In genomic region chr15:101288905-101289513, GRCh38 we compare ENCODE assay signal across 8 cellular contexts. TPM values are rescaled to one million over a fixed set of nuclear protein-coding genes. Genes with fewer than 3 reads are reported as not detected.
DNase-seq lines count a peak whose midpoint lies in the region; ATAC-seq, FAIRE-seq and TF ChIP-seq lines count a peak whose summit lies in the region.

No MANE protein-coding gene starts in this region.

- peaks cover 46% of the 10 kb centered on the region for H3K36me3 Mint-ChIP-seq in CD4-positive, CD25-positive, alpha-beta regulatory T cell

- peak overlapping the region; percentile 76 to 86 (median 82) for H3K27ac Mint-ChIP-seq in CD4-positive, CD25-positive, alpha-beta regulatory T cell

- POLR2A ChIA-PET in HepG2 (lab: Yijun Ruan, JAX), result no interaction called here

- ATAC-seq in CD4-positive, CD25-positive, alpha-beta regulatory T cell (ENCODE audit: low read depth in 2 of 2), result no peak
- ATAC-seq in HepG2, result peak; percentile 62
- no peak for ATAC-seq in HG03139 (IDR thresholded peaks at IDR 0.05; ENCODE audit: unreplicated experiment)

- peaks cover 26 to 59% (median 48%) of the 10 kb centered on the region in 4 donors for H3K4me1 Mint-ChIP-seq in CD4-positive, CD25-positive, alpha-beta regulatory T cell

- TF ChIP-seq CTCF in GM13976 (IDR thresholded peaks at IDR 0.05; ENCODE audit: borderline replicate concordance, control extremely low read depth, extremely low read depth, insufficient read depth, missing control alignments), result peak; percentile 36
- peak; percentile 61 for TF ChIP-seq CTCF in HepG2 (CRISPR knock-in tag; IDR thresholded peaks at IDR 0.05)

- in situ Hi-C loops in GM13976 (cut with MboI; ENCODE audit: low sequenced_read_pairs, unreplicated experiment) (no loop called here), T47D (cut with HindIII; ENCODE audit: low pct_unique_long_range_greater_than_20kb, low sequenced_read_pairs) (no loop called here), HepG2 (cut with HindIII; ENCODE audit: extremely low pct_ligation_motif_present, low pct_unique_long_range_greater_than_20kb) (loop anchor here (5.0 kb wide), 1 partner anchor 363 kb away; the partner anchor contains the start of gene TM2D3)

- intact Hi-C loops in HepG2 (cut with micrococcal nuclease; ENCODE audit: unreplicated experiment), result no loop called here

- no peak for TF ChIP-seq EP300 in HepG2 (IDR thresholded peaks at IDR 0.05; ENCODE audit: low read depth in 2 of 2, low read length in 2 of 2)
- no peak for TF ChIP-seq EP300 in HepG2 (CRISPR knock-in tag; IDR thresholded peaks at IDR 0.05; ENCODE audit: borderline replicate concordance)

- H3K4me3 Mint-ChIP-seq in CD4-positive, CD25-positive, alpha-beta regulatory T cell, result peak overlapping the region in 3 of 4 donors; percentile 34 to 62 (median 42)

- H3K9ac ChIP-seq in HepG2 (ENCODE audit: insufficient read depth, low read depth, low read length), result no peak overlapping the region

- TF ChIP-seq RAD21 in HepG2 (CRISPR knock-in tag; IDR thresholded peaks at IDR 0.05), result 0 out of 2 replicates have a peak, but pooled peaks have one; percentile 24

- FAIRE-seq in HepG2 (lab: Jason Lieb, UNC), result peak; percentile 26
- no peak for FAIRE-seq in GM12892 (lab: Jason Lieb, UNC)

- no peak overlapping the region for H3K4me2 ChIP-seq in HepG2 (ENCODE audit: low read depth, low read length)

- H3K27ac ChIP-seq in CD4-positive, CD25-positive, alpha-beta regulatory T cell (ENCODE audit: insufficient read depth, low read length, poor library complexity, severe bottlenecking), result peak overlapping the region; percentile 39
- H3K27ac ChIP-seq in HepG2 (ENCODE audit: extremely low read length, insufficient read depth, low read length), result no peak overlapping the region

- TF ChIP-seq POLR2A in HepG2 (IDR thresholded peaks at IDR 0.05; ENCODE audit: insufficient read depth in 1 of 2, low read depth in 2 of 2, low read length in 2 of 2) (no peak), GM12892 (IDR thresholded peaks at IDR 0.05; ENCODE audit: low read depth, low read length) (no peak)

- peaks cover 31% of the 10 kb centered on the region for H3K4me1 ChIP-seq in CD4-positive, CD25-positive, alpha-beta regulatory T cell (ENCODE audit: control insufficient read depth, insufficient read depth, low read length, poor library complexity, severe bottlenecking)
- peaks cover 22% of the 10 kb centered on the region for H3K4me1 ChIP-seq in HepG2 (ENCODE audit: insufficient read depth, low read length)

- no peaks in the 10 kb centered on the region for H3K9me3 ChIP-seq in CD4-positive, CD25-positive, alpha-beta regulatory T cell (ENCODE audit: control insufficient read depth in 2 of 2, low read length in 2 of 2)
- H3K9me3 ChIP-seq in HepG2 (ENCODE audit: low read length), result no peaks in the 10 kb centered on the region

- no peak overlapping the region for H2AFZ ChIP-seq in HepG2 (ENCODE audit: low read length)

- H3K36me3 ChIP-seq in CD4-positive, CD25-positive, alpha-beta regulatory T cell (ENCODE audit: control insufficient read depth, insufficient read depth, low read length), result peaks cover 54% of the 10 kb centered on the region
- H3K36me3 ChIP-seq in HepG2 (replicated peaks in 1 of 2; ENCODE audit: control insufficient read depth in 1 of 2, insufficient read depth in 2 of 2, low read length in 2 of 2), result peaks cover 16 to 52% of the 10 kb centered on the region in 2 experiments

- no peaks in the 10 kb centered on the region for H3K27me3 Mint-ChIP-seq in CD4-positive, CD25-positive, alpha-beta regulatory T cell

- no peak overlapping the region for H3K4me3 ChIP-seq in CD4-positive, CD25-positive, alpha-beta regulatory T cell (ENCODE audit: low read depth, low read length)
- no peak overlapping the region for H3K4me3 ChIP-seq in HepG2 (replicated peaks in 1 of 3; ENCODE audit: insufficient read depth in 1 of 3, low read depth in 2 of 3, low read length in 3 of 3)

- CTCF ChIA-PET in HepG2 (lab: Yijun Ruan, JAX; ENCODE audit: low intra/inter-chr PET ratio, low total read pairs), result interaction anchor here (0.6 to 1.3 kb wide), 3 partner anchors 290 to 366 kb away, joined by 3 to 9 read pairs (median 3); no protein-coding TSS in a partner anchor

- peaks cover 63% of the 10 kb centered on the region for H3K79me2 ChIP-seq in HepG2 (ENCODE audit: insufficient read depth, low read length)

- peaks cover 0 to under 1% (median 0%) of the 10 kb centered on the region in 7 donors for H3K9me3 Mint-ChIP-seq in CD4-positive, CD25-positive, alpha-beta regulatory T cell

- no TSS peak for BruUV-seq in HepG2 (replicated peaks; lab: Mats Ljungman, UMichigan)

- H4K20me1 ChIP-seq in HepG2 (ENCODE audit: insufficient read depth, low read length), result peaks cover 39% of the 10 kb centered on the region

- H3K27me3 ChIP-seq in CD4-positive, CD25-positive, alpha-beta regulatory T cell (ENCODE audit: control insufficient read depth, insufficient read depth, low read length), result no peaks in the 10 kb centered on the region
- no peaks in the 10 kb centered on the region; a peak in 1 of 5 replicates for H3K27me3 ChIP-seq in HepG2 (ENCODE audit: control insufficient read depth in 1 of 2, insufficient read depth in 2 of 2, low read length in 2 of 2)

- WGBS in HepG2 (ENCODE audit: low lambda C conversion rate), result 80% methylated on average over 8 of the region's 8 CpGs

- peak; percentile 14 to 72 (median 63) for DNase-seq in CD4-positive, CD25-positive, alpha-beta regulatory T cell
- DNase-seq in GM13976 (ENCODE audit: low spot score) (peak; percentile 45), NOMO-1 treated with dmso at 0.1 percent for 144 hours (lab: John Stamatoyannopoulos, UW; ENCODE audit: unreplicated experiment) (peak; percentile 1), T47D (ENCODE audit: low read depth in 1 of 2, low spot score in 1 of 2) (peak; percentile 44 to 70), HepG2 (ENCODE audit: low spot score) (peak; percentile 50), HPDE6-E6E7 (ENCODE audit: extremely low spot score) (no peak), GM12892 (ENCODE audit: insufficient read length) (no peak)

RNA-seq across cellular contexts. Expression of gene SNRPA1, which starts 6.0 kb away (rescaled TPM):
- total RNA-seq in CD4-positive, CD25-positive, alpha-beta regulatory T cell, result 176 TPM
- polyA plus RNA-seq in CD4-positive, CD25-positive, alpha-beta regulatory T cell, result 10 to 100 TPM; 67.0 to 85.2 (median 68.4) TPM
- total RNA-seq in HepG2 (2016; rRNA removed; fragmentation: Illumina TruSeq; extraction: Trizol), result 41.2 and 72.5 TPM in 2 replicates
- total RNA-seq in HepG2 (2016; cell fraction: cytosol; rRNA removed; fragmentation: Illumina TruSeq; extraction: Trizol; ENCODE audit: low read depth), result 21.5 and 21.7 TPM in 2 replicates
- total RNA-seq in HepG2 (2016; cell fraction: insoluble cytoplasmic fraction; rRNA removed; fragmentation: Illumina TruSeq; extraction: Trizol), result 44.9 and 72.9 TPM in 2 replicates
- total RNA-seq in HepG2 (2016; cell fraction: membrane; rRNA removed; fragmentation: Illumina TruSeq; extraction: Trizol), result 29.4 and 29.6 TPM in 2 replicates
- 43.1 and 47.7 TPM in 2 replicates for total RNA-seq in HepG2 (2016; cell fraction: nucleus; rRNA removed; fragmentation: Illumina TruSeq; extraction: Trizol)
- polyA plus RNA-seq in HepG2 (2011; rRNA removed), result 80.0 and 108 TPM in 2 replicates
- 70.8 and 71.1 TPM in 2 replicates for polyA plus RNA-seq in HepG2 (2011; cell fraction: cytosol; rRNA removed)
- 95.5 and 97.7 TPM in 2 replicates for polyA plus RNA-seq in HepG2 (2011; cell fraction: nucleus; rRNA removed)
- 77.4 and 94.8 TPM in 2 replicates for polyA plus RNA-seq in HepG2 (2012)
- polyA plus RNA-seq in HepG2 (2016; cell fraction: cytosol; fragmentation: Illumina TruSeq; extraction: Trizol; ENCODE audit: low read depth), result 43.0 and 50.4 TPM in 2 replicates
- polyA plus RNA-seq in HepG2 (2016; cell fraction: insoluble cytoplasmic fraction; fragmentation: Illumina TruSeq; extraction: Trizol; ENCODE audit: low read depth), result 177 and 178 TPM in 2 replicates
- 42.8 and 43.9 TPM in 2 replicates for polyA plus RNA-seq in HepG2 (2016; cell fraction: membrane; fragmentation: Illumina TruSeq; extraction: Trizol; ENCODE audit: low read depth)
- 92.5 and 99.3 TPM in 2 replicates for polyA plus RNA-seq in HepG2 (2016; cell fraction: nucleus; fragmentation: Illumina TruSeq; extraction: Trizol; ENCODE audit: insufficient read depth, low read depth)
- 12.8 and 30.9 TPM in 2 replicates for polyA minus RNA-seq in HepG2 (2011; rRNA and poly(A)+ RNA removed; ENCODE audit: low replicate concordance)
- 23.8 and 31.7 TPM in 2 replicates for polyA minus RNA-seq in HepG2 (2011; cell fraction: cytosol; rRNA and poly(A)+ RNA removed)
- polyA minus RNA-seq in HepG2 (2011; cell fraction: nucleus; rRNA and poly(A)+ RNA removed), result 50.7 and 51.6 TPM in 2 replicates
- 119 TPM for polyA plus RNA-seq in GM12892 (2012; ENCODE audit: missing spikeins)

RNA-seq across cellular contexts. Expression of gene SELENOS, which starts 11.7 kb away (rescaled TPM):
- 32.3 TPM for total RNA-seq in CD4-positive, CD25-positive, alpha-beta regulatory T cell
- 10 to 100 TPM; 56.8 to 72.5 (median 60.0) TPM for polyA plus RNA-seq in CD4-positive, CD25-positive, alpha-beta regulatory T cell
- total RNA-seq in HepG2 (2016; rRNA removed; fragmentation: Illumina TruSeq; extraction: Trizol), result 31.6 and 63.0 TPM in 2 replicates
- total RNA-seq in HepG2 (2016; cell fraction: cytosol; rRNA removed; fragmentation: Illumina TruSeq; extraction: Trizol; ENCODE audit: low read depth), result 25.6 and 30.5 TPM in 2 replicates
- total RNA-seq in HepG2 (2016; cell fraction: insoluble cytoplasmic fraction; rRNA removed; fragmentation: Illumina TruSeq; extraction: Trizol), result 31.1 and 66.3 TPM in 2 replicates
- total RNA-seq in HepG2 (2016; cell fraction: membrane; rRNA removed; fragmentation: Illumina TruSeq; extraction: Trizol), result 32.0 and 35.3 TPM in 2 replicates
- 52.7 and 62.7 TPM in 2 replicates for total RNA-seq in HepG2 (2016; cell fraction: nucleus; rRNA removed; fragmentation: Illumina TruSeq; extraction: Trizol)
- 56.6 and 66.1 TPM in 2 replicates for polyA plus RNA-seq in HepG2 (2011; rRNA removed)
- polyA plus RNA-seq in HepG2 (2011; cell fraction: cytosol; rRNA removed), result 58.8 and 79.4 TPM in 2 replicates
- polyA plus RNA-seq in HepG2 (2011; cell fraction: nucleus; rRNA removed), result 21.8 and 28.5 TPM in 2 replicates
- 38.2 and 44.5 TPM in 2 replicates for polyA plus RNA-seq in HepG2 (2012)
- polyA plus RNA-seq in HepG2 (2016; cell fraction: cytosol; fragmentation: Illumina TruSeq; extraction: Trizol; ENCODE audit: low read depth), result 19.0 and 26.3 TPM in 2 replicates
- 29.3 and 32.0 TPM in 2 replicates for polyA plus RNA-seq in HepG2 (2016; cell fraction: insoluble cytoplasmic fraction; fragmentation: Illumina TruSeq; extraction: Trizol; ENCODE audit: low read depth)
- 23.0 and 24.1 TPM in 2 replicates for polyA plus RNA-seq in HepG2 (2016; cell fraction: membrane; fragmentation: Illumina TruSeq; extraction: Trizol; ENCODE audit: low read depth)
- polyA plus RNA-seq in HepG2 (2016; cell fraction: nucleus; fragmentation: Illumina TruSeq; extraction: Trizol; ENCODE audit: insufficient read depth, low read depth), result 81.3 and 91.5 TPM in 2 replicates
- polyA minus RNA-seq in HepG2 (2011; rRNA and poly(A)+ RNA removed; ENCODE audit: low replicate concordance), result 31.0 and 35.1 TPM in 2 replicates
- polyA minus RNA-seq in HepG2 (2011; cell fraction: cytosol; rRNA and poly(A)+ RNA removed), result 19.4 and 21.8 TPM in 2 replicates
- 64.9 and 77.1 TPM in 2 replicates for polyA minus RNA-seq in HepG2 (2011; cell fraction: nucleus; rRNA and poly(A)+ RNA removed)
- 30.5 TPM for polyA plus RNA-seq in GM12892 (2012; ENCODE audit: missing spikeins)

RNA-seq across cellular contexts. Expression of gene CHSY1, which starts 37.2 kb away (rescaled TPM):
- total RNA-seq in CD4-positive, CD25-positive, alpha-beta regulatory T cell, result 24.8 TPM
- 1 to 10 TPM; 2.4 to 3.8 (median 2.6) TPM for polyA plus RNA-seq in CD4-positive, CD25-positive, alpha-beta regulatory T cell
- 12.8 and 13.7 TPM in 2 replicates for total RNA-seq in HepG2 (2016; rRNA removed; fragmentation: Illumina TruSeq; extraction: Trizol)
- 4.3 and 5.4 TPM in 2 replicates for total RNA-seq in HepG2 (2016; cell fraction: cytosol; rRNA removed; fragmentation: Illumina TruSeq; extraction: Trizol; ENCODE audit: low read depth)
- total RNA-seq in HepG2 (2016; cell fraction: insoluble cytoplasmic fraction; rRNA removed; fragmentation: Illumina TruSeq; extraction: Trizol), result 12.1 and 12.6 TPM in 2 replicates
- total RNA-seq in HepG2 (2016; cell fraction: membrane; rRNA removed; fragmentation: Illumina TruSeq; extraction: Trizol), result 7.0 and 7.9 TPM in 2 replicates
- 10.5 and 11.5 TPM in 2 replicates for total RNA-seq in HepG2 (2016; cell fraction: nucleus; rRNA removed; fragmentation: Illumina TruSeq; extraction: Trizol)
- 11.2 and 13.3 TPM in 2 replicates for polyA plus RNA-seq in HepG2 (2011; rRNA removed)
- polyA plus RNA-seq in HepG2 (2011; cell fraction: cytosol; rRNA removed), result 10.0 and 13.2 TPM in 2 replicates
- 4.9 and 5.5 TPM in 2 replicates for polyA plus RNA-seq in HepG2 (2011; cell fraction: nucleus; rRNA removed)
- polyA plus RNA-seq in HepG2 (2012), result 11.0 and 11.8 TPM in 2 replicates
- polyA plus RNA-seq in HepG2 (2016; cell fraction: cytosol; fragmentation: Illumina TruSeq; extraction: Trizol; ENCODE audit: low read depth), result 0.72 and 0.77 TPM in 2 replicates
- 13.1 and 14.5 TPM in 2 replicates for polyA plus RNA-seq in HepG2 (2016; cell fraction: insoluble cytoplasmic fraction; fragmentation: Illumina TruSeq; extraction: Trizol; ENCODE audit: low read depth)
- polyA plus RNA-seq in HepG2 (2016; cell fraction: membrane; fragmentation: Illumina TruSeq; extraction: Trizol; ENCODE audit: low read depth), result 4.8 TPM in 2 replicates
- 14.6 and 15.9 TPM in 2 replicates for polyA plus RNA-seq in HepG2 (2016; cell fraction: nucleus; fragmentation: Illumina TruSeq; extraction: Trizol; ENCODE audit: insufficient read depth, low read depth)
- polyA minus RNA-seq in HepG2 (2011; rRNA and poly(A)+ RNA removed; ENCODE audit: low replicate concordance), result 12.6 and 31.1 TPM in 2 replicates
- 16.8 and 17.1 TPM in 2 replicates for polyA minus RNA-seq in HepG2 (2011; cell fraction: cytosol; rRNA and poly(A)+ RNA removed)
- polyA minus RNA-seq in HepG2 (2011; cell fraction: nucleus; rRNA and poly(A)+ RNA removed), result 15.8 and 18.3 TPM in 2 replicates
- polyA plus RNA-seq in GM12892 (2012; ENCODE audit: missing spikeins), result 11.2 TPM

Comparison
In these comparisons a context has a peak if more than half of its experiments do, and no peak if none do; other contexts are left out.
1. DNase-seq: peak in CD4-positive, CD25-positive, alpha-beta regulatory T cell (3 of 3), GM13976 (single experiment), NOMO-1 treated with dmso at 0.1 percent for 144 hours (single experiment), T47D (2 of 2) and HepG2 (single experiment); none in HPDE6-E6E7 (single experiment) and GM12892 (single experiment).